Comparison of ENCODE assay signal across 10 cellular contexts in the genomic region with DNA sequence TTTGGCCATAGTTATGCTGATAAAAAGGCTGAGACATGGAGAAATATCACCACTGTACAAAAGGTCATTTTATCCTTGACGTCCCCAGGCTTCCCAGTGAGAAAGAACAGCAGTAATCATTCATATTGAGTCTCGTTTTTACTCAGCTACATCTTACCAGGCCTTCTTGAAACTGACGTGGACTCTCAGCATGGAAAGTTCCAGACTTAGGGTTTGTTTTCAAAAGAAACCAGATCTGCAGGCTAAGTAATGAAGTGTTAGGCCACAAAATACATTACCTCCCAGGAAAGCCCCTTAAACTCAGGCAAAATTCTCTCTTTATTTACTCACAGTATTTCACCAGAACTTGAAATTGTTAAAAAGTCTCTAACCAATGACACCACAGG.
DNase-seq lines count a peak whose midpoint lies in the region; ATAC-seq and TF ChIP-seq lines count a peak whose summit lies in the region.
"Had no signal": no experiment of that assay in that cellular context is flagged by ENCODE, and none has a peak within 500 bp of the region (broad histone marks: within the 10 kb centered on the region; RNA-seq: fewer than 3 reads in every experiment).

No MANE protein-coding gene starts in this region.

- no peaks in the 10 kb centered on the region for H3K79me1 ChIP-seq in mesenchymal stem cell (replicated peaks; ENCODE audit: low read length, poor library complexity, severe bottlenecking)

- H3K9ac ChIP-seq in mesenchymal stem cell (ENCODE audit: low read length), result no peak overlapping the region
- no peak overlapping the region for H3K9ac ChIP-seq in smooth muscle cell (ENCODE audit: low read depth)

- no peak overlapping the region for H3K4ac ChIP-seq in mesenchymal stem cell (ENCODE audit: low read depth in 1 of 2, low read length in 2 of 2)

- H3K4me3 ChIP-seq in mesenchymal stem cell (ENCODE audit: insufficient read depth in 1 of 2, low read depth in 1 of 2, low read length in 2 of 2), result no peak overlapping the region
- no peak overlapping the region for H3K4me3 ChIP-seq in smooth muscle cell

- H3F3A ChIP-seq in smooth muscle cell (ENCODE audit: low read depth), result peaks cover 9% of the 10 kb centered on the region

- peaks cover 5% of the 10 kb centered on the region for H3K4me1 ChIP-seq in mesenchymal stem cell (ENCODE audit: control insufficient read depth, insufficient read depth, low read depth, low read length)
- H3K4me1 ChIP-seq in smooth muscle cell (ENCODE audit: low read depth), result peaks cover 11% of the 10 kb centered on the region

- peak; percentile 32 for DNase-seq in activated T-cell treated with anti-CD3 and anti-CD28 coated beads for 24 hours (ENCODE audit: low read depth)
- no peak for DNase-seq in activated T-cell treated with anti-CD3 and anti-CD28 coated beads, Interleukin-2, amount 50 U/mL, for 48 hours
- peak; percentile 30 for DNase-seq in mesenchymal stem cell
- DNase-seq in smooth muscle cell (lab: John Stamatoyannopoulos, UW; ENCODE audit: unreplicated experiment), result no peak
- no peak for DNase-seq in DMS114 treated with DMSO at 0.1 percent for 48 hours (lab: John Stamatoyannopoulos, UW; ENCODE audit: unreplicated experiment)
- DNase-seq in NCI-H82 (lab: John Stamatoyannopoulos, UW), result no peak
- DNase-seq: NCI-H2107 had no signal

- H3K14ac ChIP-seq in mesenchymal stem cell (ENCODE audit: low read length in 2 of 2), result no peak overlapping the region

- no peak overlapping the region for H3K4me2 ChIP-seq in mesenchymal stem cell (ENCODE audit: low read length, poor library complexity, severe bottlenecking)
- H3K4me2 ChIP-seq in smooth muscle cell, result no peak overlapping the region

- no peak overlapping the region for H2BK12ac ChIP-seq in mesenchymal stem cell (ENCODE audit: low read length in 2 of 2)

- H2AK5ac ChIP-seq in mesenchymal stem cell (ENCODE audit: low read length, severe bottlenecking), result no peak overlapping the region

- H3K79me2 ChIP-seq in smooth muscle cell (ENCODE audit: low read depth), result no peaks in the 10 kb centered on the region

- H2BK5ac ChIP-seq in mesenchymal stem cell (ENCODE audit: low read depth, low read length, poor library complexity, severe bottlenecking), result no peak overlapping the region

- no peaks in the 10 kb centered on the region for H4K20me1 ChIP-seq in smooth muscle cell (ENCODE audit: low read depth)

- H3K27ac ChIP-seq in mesenchymal stem cell (ENCODE audit: low read length, poor library complexity, severe bottlenecking) (no peak overlapping the region), smooth muscle cell (ENCODE audit: low read depth) (no peak overlapping the region)

- no peak for TF ChIP-seq CTCF in smooth muscle cell (IDR thresholded peaks at IDR 0.05; ENCODE audit: borderline replicate concordance, insufficient read depth, poor library complexity, severe bottlenecking)

- no peak overlapping the region for H2BK120ac ChIP-seq in mesenchymal stem cell (ENCODE audit: low read depth, low read length)

- H4K91ac ChIP-seq in mesenchymal stem cell (ENCODE audit: low read length), result no peak overlapping the region

- H2AFZ ChIP-seq in mesenchymal stem cell (ENCODE audit: low read depth, low read length) (no peak overlapping the region), smooth muscle cell (ENCODE audit: low read depth) (no peak overlapping the region)

- H3K18ac ChIP-seq in mesenchymal stem cell (ENCODE audit: low read depth in 1 of 2, low read length in 2 of 2), result no peak overlapping the region

- H2BK15ac ChIP-seq in mesenchymal stem cell (ENCODE audit: low read depth, poor library complexity, severe bottlenecking), result no peak overlapping the region

- H4K8ac ChIP-seq in mesenchymal stem cell (ENCODE audit: low read length), result no peak overlapping the region

- H3K9me3 ChIP-seq in mesenchymal stem cell (ENCODE audit: control insufficient read depth, low read length) (no peaks in the 10 kb centered on the region), smooth muscle cell (replicated peaks; ENCODE audit: low read depth) (no peaks in the 10 kb centered on the region)

- H3K23ac ChIP-seq in mesenchymal stem cell (ENCODE audit: low read length in 2 of 2), result no peak overlapping the region

- H3K36me3 ChIP-seq in mesenchymal stem cell (ENCODE audit: control insufficient read depth in 1 of 2, insufficient read depth in 2 of 2, low read depth in 1 of 2, low read length in 2 of 2) (no peaks in the 10 kb centered on the region), smooth muscle cell (ENCODE audit: low read depth) (no peaks in the 10 kb centered on the region)

- WGBS in mesenchymal stem cell, result 70% methylated on average over 3 of the region's 3 CpGs
- 27% methylated on average over 3 of the region's 3 CpGs for WGBS in smooth muscle cell (ENCODE audit: low lambda C conversion rate)

- peak; percentile 55 for ATAC-seq in GM21528 (IDR thresholded peaks at IDR 0.05; ENCODE audit: low FRiP score, unreplicated experiment)
- peak; percentile 50 for ATAC-seq in HG03342 (IDR thresholded peaks at IDR 0.05; ENCODE audit: unreplicated experiment)
- ATAC-seq: left lobe of liver had no signal

- H3K27me3 ChIP-seq in mesenchymal stem cell (ENCODE audit: control insufficient read depth in 1 of 2, insufficient read depth in 1 of 2, low read length in 2 of 2), result no peaks in the 10 kb centered on the region
- H3K27me3 ChIP-seq in smooth muscle cell (ENCODE audit: low read depth), result no peaks in the 10 kb centered on the region

Comparison
In these comparisons a context has a peak if more than half of its experiments do, and no peak if none do; other contexts are left out.
1. DNase-seq: peak in activated T-cell treated with anti-CD3 and anti-CD28 coated beads for 24 hours (single experiment) and mesenchymal stem cell (single experiment); none in activated T-cell treated with anti-CD3 and anti-CD28 coated beads, Interleukin-2, amount 50 U/mL, for 48 hours (0 of 2), smooth muscle cell (single experiment), DMS114 treated with DMSO at 0.1 percent for 48 hours (single experiment) and NCI-H82 (single experiment).